1 cellular context compared by ENCODE assay signal in genomic region chr11:47124675-47125074, GRCh38.
TF ChIP-seq lines count a peak whose summit lies in the region.

No MANE protein-coding gene starts in this region.

TF ChIP-seq in WTC11, 78 proteins besides CTCF, POLR2A, EP300 and RAD21 (continued from another document):
- TF ChIP-seq, protein P1, sequence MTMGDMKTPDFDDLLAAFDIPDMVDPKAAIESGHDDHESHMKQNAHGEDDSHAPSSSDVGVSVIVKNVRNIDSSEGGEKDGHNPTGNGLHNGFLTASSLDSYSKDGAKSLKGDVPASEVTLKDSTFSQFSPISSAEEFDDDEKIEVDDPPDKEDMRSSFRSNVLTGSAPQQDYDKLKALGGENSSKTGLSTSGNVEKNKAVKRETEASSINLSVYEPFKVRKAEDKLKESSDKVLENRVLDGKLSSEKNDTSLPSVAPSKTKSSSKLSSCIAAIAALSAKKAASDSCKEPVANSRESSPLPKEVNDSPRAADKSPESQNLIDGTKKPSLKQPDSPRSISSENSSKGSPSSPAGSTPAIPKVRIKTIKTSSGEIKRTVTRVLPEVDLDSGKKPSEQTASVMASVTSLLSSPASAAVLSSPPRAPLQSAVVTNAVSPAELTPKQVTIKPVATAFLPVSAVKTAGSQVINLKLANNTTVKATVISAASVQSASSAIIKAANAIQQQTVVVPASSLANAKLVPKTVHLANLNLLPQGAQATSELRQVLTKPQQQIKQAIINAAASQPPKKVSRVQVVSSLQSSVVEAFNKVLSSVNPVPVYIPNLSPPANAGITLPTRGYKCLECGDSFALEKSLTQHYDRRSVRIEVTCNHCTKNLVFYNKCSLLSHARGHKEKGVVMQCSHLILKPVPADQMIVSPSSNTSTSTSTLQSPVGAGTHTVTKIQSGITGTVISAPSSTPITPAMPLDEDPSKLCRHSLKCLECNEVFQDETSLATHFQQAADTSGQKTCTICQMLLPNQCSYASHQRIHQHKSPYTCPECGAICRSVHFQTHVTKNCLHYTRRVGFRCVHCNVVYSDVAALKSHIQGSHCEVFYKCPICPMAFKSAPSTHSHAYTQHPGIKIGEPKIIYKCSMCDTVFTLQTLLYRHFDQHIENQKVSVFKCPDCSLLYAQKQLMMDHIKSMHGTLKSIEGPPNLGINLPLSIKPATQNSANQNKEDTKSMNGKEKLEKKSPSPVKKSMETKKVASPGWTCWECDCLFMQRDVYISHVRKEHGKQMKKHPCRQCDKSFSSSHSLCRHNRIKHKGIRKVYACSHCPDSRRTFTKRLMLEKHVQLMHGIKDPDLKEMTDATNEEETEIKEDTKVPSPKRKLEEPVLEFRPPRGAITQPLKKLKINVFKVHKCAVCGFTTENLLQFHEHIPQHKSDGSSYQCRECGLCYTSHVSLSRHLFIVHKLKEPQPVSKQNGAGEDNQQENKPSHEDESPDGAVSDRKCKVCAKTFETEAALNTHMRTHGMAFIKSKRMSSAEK (CRISPR knock-in tag; IDR thresholded peaks at IDR 0.05; ENCODE audit: borderline replicate concordance), result no peak
- TF ChIP-seq ZNF317 (CRISPR knock-in tag; IDR thresholded peaks at IDR 0.05; ENCODE audit: borderline replicate concordance, low read depth) (no peak), HMGA2 (CRISPR knock-in tag; IDR thresholded peaks at IDR 0.05) (no peak)
TF ChIP-seq in WTC11: peak in this region for 0.
